In genomic region chr10:30687698-30688213, GRCh38 we compare ENCODE assay signal across 9 cellular contexts. TPM values are rescaled to one million over a fixed set of nuclear protein-coding genes. Genes with fewer than 3 reads are reported as not detected.
DNase-seq lines count a peak whose midpoint lies in the region; ATAC-seq and TF ChIP-seq lines count a peak whose summit lies in the region.
"Had no signal": no experiment of that assay in that cellular context is flagged by ENCODE, and none has a peak within 500 bp of the region (broad histone marks: within the 10 kb centered on the region; RNA-seq: fewer than 3 reads in every experiment).

No MANE protein-coding gene starts in this region.

- no peak overlapping the region for H2AFZ ChIP-seq in neuronal stem cell (ENCODE audit: low read length)

- no peak overlapping the region for H3K9ac ChIP-seq in neuronal stem cell (ENCODE audit: low read depth, low read length, poor library complexity)

- peak; percentile 97 for TF ChIP-seq CTCF in fibroblast of pulmonary artery (IDR thresholded peaks at IDR 0.05; ENCODE audit: low read length, missing control alignments)

- DNase-seq in 8988T (peak; percentile 37), RPMI7951 (ENCODE audit: low read depth) (peak; percentile 84), fibroblast of pulmonary artery (ENCODE audit: low read depth) (peak; percentile 70), neuronal stem cell (ENCODE audit: low spot score) (peak; percentile 70), stromal cell of bone marrow (ENCODE audit: low read depth) (peak; percentile 60)
- DNase-seq in Jurkat, Clone E6-1 (ENCODE audit: low read depth, low spot score), result peak; percentile 34
- peak; percentile 66 to 73 for DNase-seq in activated T-helper 1 cell treated with anti-CD3 and anti-CD28 coated beads, Interleukin-2, amount 50 U/mL, for 16 hours (ENCODE audit: low read depth in 1 of 2, low spot score in 1 of 2)

- no peak overlapping the region for H3K23ac ChIP-seq in neuronal stem cell (ENCODE audit: low read depth, low read length, poor library complexity)

- no peak overlapping the region for H3K27ac ChIP-seq in neuronal stem cell (replicated peaks; ENCODE audit: low read length)

- no peaks in the 10 kb centered on the region for H3K9me3 ChIP-seq in neuronal stem cell (replicated peaks in 1 of 2; ENCODE audit: control insufficient read depth in 2 of 2, insufficient read depth in 1 of 2, low read depth in 1 of 2, low read length in 2 of 2)

- H4K8ac ChIP-seq in neuronal stem cell (ENCODE audit: low read depth, low read length), result no peak overlapping the region

- H2AK5ac ChIP-seq in neuronal stem cell (ENCODE audit: low read depth, low read length), result no peak overlapping the region

- no peak overlapping the region for H3K4ac ChIP-seq in neuronal stem cell (ENCODE audit: low read length)

- no peak overlapping the region for H2BK120ac ChIP-seq in neuronal stem cell (ENCODE audit: low read depth, low read length)

- no peaks in the 10 kb centered on the region for H3K27me3 ChIP-seq in neuronal stem cell (ENCODE audit: control insufficient read depth in 3 of 3, insufficient read depth in 3 of 3, low read depth in 1 of 3, low read length in 3 of 3)

- no peaks in the 10 kb centered on the region for H3K36me3 ChIP-seq in neuronal stem cell (replicated peaks in 1 of 2; ENCODE audit: control insufficient read depth in 2 of 2, insufficient read depth in 2 of 2, low read length in 2 of 2)

- H4K91ac ChIP-seq in neuronal stem cell (ENCODE audit: low read depth, low read length, poor library complexity), result no peak overlapping the region

- H3K18ac ChIP-seq in neuronal stem cell (ENCODE audit: low read length), result no peak overlapping the region

- H3K4me1 ChIP-seq in neuronal stem cell (ENCODE audit: control insufficient read depth in 2 of 2, insufficient read depth in 1 of 2, low read depth in 1 of 2, low read length in 2 of 2), result peaks cover 0 to 3% of the 10 kb centered on the region in 2 donors

- no CpG with 5 or more reads among the region's 7 CpGs for WGBS in neuronal stem cell (ENCODE audit: extremely low coverage in 2 of 2, insufficient read length in 2 of 2, insufficient replicate concordance in 1 of 2), 2 donors

- no peak overlapping the region for H2BK5ac ChIP-seq in neuronal stem cell (ENCODE audit: low read length)

- ATAC-seq in GM18508 (IDR thresholded peaks at IDR 0.05; ENCODE audit: insufficient read depth, unreplicated experiment), result peak; percentile 64

- H3K79me1 ChIP-seq in neuronal stem cell (ENCODE audit: low read depth, low read length), result no peaks in the 10 kb centered on the region

- no peak overlapping the region for H2BK12ac ChIP-seq in neuronal stem cell (ENCODE audit: low read length)

- no peak overlapping the region for H3K4me3 ChIP-seq in Jurkat, Clone E6-1 (ENCODE audit: low read length)
- no peak overlapping the region for H3K4me3 ChIP-seq in fibroblast of pulmonary artery (replicated peaks; ENCODE audit: low read depth, low read length)
- H3K4me3 ChIP-seq in neuronal stem cell (ENCODE audit: low read length in 2 of 2), result no peak overlapping the region

- H2BK15ac ChIP-seq in neuronal stem cell (ENCODE audit: low read length), result no peak overlapping the region

- H3K4me2 ChIP-seq in neuronal stem cell (ENCODE audit: insufficient read depth, low read length, poor library complexity, severe bottlenecking), result no peak overlapping the region

- H3K14ac ChIP-seq in neuronal stem cell (ENCODE audit: low read length), result no peak overlapping the region

RNA-seq across cellular contexts. Expression of gene LYZL2, which starts 58.2 kb away (rescaled TPM):
- polyA plus RNA-seq in Jurkat, Clone E6-1 (2012; ENCODE audit: insufficient read depth, insufficient read length), result not detected
- not detected in 2 replicates for total RNA-seq in RPMI7951 (2014; rRNA removed; shearing (Covaris generic))
- polyA plus RNA-seq in neuronal stem cell (2013, experiment 1 of 2), result not detected
- polyA plus RNA-seq in neuronal stem cell (2013, experiment 2 of 2), result not detected
- total RNA-seq: urinary bladder had no signal
- polyA plus RNA-seq: urinary bladder had no signal

Comparison
In these comparisons a context has a peak if more than half of its experiments do, and no peak if none do; other contexts are left out.
1. DNase-seq: peak in every context shown above with its lines; median percentile 84 in RPMI7951; 70 in fibroblast of pulmonary artery; 70 in neuronal stem cell; 70 in activated T-helper 1 cell treated with anti-CD3 and anti-CD28 coated beads, Interleukin-2, amount 50 U/mL, for 16 hours; 60 in stromal cell of bone marrow; 37 in 8988T; 34 in Jurkat, Clone E6-1.